In the genomic region with DNA sequence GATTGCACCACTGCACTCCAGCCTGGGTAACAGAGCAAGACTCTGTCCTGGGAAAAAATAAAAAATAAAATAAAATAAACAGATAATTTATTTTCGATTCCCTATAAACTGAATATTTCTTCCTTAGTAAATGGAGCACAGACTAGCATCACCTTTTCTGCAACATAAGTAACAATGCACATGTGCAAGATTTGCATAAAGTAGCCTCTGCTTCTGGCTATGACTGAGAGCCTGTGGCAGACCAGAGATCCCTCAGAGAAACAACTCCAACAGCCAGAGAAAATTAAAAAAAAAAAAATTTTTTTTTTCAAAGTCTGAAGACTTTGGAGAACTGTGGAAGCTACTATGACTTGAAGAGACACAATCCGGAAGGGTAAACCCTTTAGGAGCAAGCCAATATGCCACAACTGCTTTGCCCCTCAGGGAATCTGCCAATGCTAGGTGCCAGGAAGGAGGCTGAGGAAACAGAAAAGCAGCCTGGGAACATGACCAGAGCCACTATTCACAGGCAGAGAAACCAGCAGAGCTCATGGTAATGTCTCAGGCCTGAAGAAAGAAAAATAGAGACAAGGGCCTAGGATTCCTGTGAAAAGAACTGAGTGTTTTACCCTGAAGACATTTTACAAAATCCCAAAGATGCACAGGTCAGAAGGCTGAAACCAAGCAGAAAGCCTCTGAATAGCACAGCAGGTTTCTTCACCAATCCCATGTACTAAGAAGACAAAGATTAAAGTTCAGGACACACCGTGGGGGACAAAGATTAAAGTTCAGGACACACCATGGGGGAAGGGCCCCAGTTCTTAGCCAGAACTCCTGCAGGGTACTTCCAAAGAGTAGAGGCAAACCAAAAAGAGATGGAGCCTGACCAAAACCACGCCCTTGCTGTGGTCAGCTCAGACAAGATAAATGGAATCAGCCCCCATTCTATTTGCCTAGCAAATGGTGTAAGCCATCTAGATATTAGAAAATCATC, we compare ENCODE assay signal across 1 cellular context.
TF ChIP-seq lines count a peak whose summit lies in the region.

No MANE protein-coding gene starts in this region.

TF ChIP-seq in GM23338, 12 proteins besides CTCF, POLR2A, EP300 and RAD21 (continued from another document):
- TF ChIP-seq, protein P1, sequence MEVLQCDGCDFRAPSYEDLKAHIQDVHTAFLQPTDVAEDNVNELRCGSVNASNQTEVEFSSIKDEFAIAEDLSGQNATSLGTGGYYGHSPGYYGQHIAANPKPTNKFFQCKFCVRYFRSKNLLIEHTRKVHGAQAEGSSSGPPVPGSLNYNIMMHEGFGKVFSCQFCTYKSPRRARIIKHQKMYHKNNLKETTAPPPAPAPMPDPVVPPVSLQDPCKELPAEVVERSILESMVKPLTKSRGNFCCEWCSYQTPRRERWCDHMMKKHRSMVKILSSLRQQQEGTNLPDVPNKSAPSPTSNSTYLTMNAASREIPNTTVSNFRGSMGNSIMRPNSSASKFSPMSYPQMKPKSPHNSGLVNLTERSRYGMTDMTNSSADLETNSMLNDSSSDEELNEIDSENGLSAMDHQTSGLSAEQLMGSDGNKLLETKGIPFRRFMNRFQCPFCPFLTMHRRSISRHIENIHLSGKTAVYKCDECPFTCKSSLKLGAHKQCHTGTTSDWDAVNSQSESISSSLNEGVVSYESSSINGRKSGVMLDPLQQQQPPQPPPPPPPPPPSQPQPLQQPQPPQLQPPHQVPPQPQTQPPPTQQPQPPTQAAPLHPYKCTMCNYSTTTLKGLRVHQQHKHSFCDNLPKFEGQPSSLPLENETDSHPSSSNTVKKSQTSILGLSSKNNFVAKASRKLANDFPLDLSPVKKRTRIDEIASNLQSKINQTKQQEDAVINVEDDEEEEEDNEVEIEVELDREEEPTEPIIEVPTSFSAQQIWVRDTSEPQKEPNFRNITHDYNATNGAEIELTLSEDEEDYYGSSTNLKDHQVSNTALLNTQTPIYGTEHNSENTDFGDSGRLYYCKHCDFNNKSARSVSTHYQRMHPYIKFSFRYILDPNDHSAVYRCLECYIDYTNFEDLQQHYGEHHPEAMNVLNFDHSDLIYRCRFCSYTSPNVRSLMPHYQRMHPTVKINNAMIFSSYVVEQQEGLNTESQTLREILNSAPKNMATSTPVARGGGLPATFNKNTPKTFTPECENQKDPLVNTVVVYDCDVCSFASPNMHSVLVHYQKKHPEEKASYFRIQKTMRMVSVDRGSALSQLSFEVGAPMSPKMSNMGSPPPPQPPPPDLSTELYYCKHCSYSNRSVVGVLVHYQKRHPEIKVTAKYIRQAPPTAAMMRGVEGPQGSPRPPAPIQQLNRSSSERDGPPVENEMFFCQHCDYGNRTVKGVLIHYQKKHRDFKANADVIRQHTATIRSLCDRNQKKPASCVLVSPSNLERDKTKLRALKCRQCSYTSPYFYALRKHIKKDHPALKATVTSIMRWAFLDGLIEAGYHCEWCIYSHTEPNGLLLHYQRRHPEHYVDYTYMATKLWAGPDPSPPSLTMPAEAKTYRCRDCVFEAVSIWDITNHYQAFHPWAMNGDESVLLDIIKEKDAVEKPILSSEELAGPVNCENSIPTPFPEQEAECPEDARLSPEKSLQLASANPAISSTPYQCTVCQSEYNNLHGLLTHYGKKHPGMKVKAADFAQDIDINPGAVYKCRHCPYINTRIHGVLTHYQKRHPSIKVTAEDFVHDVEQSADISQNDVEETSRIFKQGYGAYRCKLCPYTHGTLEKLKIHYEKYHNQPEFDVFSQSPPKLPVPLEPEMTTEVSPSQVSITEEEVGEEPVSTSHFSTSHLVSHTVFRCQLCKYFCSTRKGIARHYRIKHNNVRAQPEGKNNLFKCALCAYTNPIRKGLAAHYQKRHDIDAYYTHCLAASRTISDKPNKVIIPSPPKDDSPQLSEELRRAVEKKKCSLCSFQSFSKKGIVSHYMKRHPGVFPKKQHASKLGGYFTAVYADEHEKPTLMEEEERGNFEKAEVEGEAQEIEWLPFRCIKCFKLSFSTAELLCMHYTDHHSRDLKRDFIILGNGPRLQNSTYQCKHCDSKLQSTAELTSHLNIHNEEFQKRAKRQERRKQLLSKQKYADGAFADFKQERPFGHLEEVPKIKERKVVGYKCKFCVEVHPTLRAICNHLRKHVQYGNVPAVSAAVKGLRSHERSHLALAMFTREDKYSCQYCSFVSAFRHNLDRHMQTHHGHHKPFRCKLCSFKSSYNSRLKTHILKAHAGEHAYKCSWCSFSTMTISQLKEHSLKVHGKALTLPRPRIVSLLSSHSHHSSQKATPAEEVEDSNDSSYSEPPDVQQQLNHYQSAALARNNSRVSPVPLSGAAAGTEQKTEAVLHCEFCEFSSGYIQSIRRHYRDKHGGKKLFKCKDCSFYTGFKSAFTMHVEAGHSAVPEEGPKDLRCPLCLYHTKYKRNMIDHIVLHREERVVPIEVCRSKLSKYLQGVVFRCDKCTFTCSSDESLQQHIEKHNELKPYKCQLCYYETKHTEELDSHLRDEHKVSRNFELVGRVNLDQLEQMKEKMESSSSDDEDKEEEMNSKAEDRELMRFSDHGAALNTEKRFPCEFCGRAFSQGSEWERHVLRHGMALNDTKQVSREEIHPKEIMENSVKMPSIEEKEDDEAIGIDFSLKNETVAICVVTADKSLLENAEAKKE (CRISPR knock-in tag; IDR thresholded peaks at IDR 0.05), result no peak
- TF ChIP-seq, protein P2, sequence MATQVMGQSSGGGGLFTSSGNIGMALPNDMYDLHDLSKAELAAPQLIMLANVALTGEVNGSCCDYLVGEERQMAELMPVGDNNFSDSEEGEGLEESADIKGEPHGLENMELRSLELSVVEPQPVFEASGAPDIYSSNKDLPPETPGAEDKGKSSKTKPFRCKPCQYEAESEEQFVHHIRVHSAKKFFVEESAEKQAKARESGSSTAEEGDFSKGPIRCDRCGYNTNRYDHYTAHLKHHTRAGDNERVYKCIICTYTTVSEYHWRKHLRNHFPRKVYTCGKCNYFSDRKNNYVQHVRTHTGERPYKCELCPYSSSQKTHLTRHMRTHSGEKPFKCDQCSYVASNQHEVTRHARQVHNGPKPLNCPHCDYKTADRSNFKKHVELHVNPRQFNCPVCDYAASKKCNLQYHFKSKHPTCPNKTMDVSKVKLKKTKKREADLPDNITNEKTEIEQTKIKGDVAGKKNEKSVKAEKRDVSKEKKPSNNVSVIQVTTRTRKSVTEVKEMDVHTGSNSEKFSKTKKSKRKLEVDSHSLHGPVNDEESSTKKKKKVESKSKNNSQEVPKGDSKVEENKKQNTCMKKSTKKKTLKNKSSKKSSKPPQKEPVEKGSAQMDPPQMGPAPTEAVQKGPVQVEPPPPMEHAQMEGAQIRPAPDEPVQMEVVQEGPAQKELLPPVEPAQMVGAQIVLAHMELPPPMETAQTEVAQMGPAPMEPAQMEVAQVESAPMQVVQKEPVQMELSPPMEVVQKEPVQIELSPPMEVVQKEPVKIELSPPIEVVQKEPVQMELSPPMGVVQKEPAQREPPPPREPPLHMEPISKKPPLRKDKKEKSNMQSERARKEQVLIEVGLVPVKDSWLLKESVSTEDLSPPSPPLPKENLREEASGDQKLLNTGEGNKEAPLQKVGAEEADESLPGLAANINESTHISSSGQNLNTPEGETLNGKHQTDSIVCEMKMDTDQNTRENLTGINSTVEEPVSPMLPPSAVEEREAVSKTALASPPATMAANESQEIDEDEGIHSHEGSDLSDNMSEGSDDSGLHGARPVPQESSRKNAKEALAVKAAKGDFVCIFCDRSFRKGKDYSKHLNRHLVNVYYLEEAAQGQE (IDR thresholded peaks at IDR 0.05; ENCODE audit: unreplicated experiment), result no peak
- TF ChIP-seq CREB1 (CRISPR knock-in tag; IDR thresholded peaks at IDR 0.05; ENCODE audit: low read depth) (no peak), EZH2phosphoT487 (IDR thresholded peaks at IDR 0.05; ENCODE audit: unreplicated experiment) (no peak), ZNF331 (CRISPR knock-in tag; IDR thresholded peaks at IDR 0.05; ENCODE audit: low read depth) (no peak), ZNF114 (CRISPR knock-in tag; IDR thresholded peaks at IDR 0.05) (no peak), EZH2 (IDR thresholded peaks at IDR 0.05; ENCODE audit: low read depth, unreplicated experiment) (no peak), JUNB (IDR thresholded peaks at IDR 0.05; ENCODE audit: unreplicated experiment) (no peak)
- TF ChIP-seq, protein P3, sequence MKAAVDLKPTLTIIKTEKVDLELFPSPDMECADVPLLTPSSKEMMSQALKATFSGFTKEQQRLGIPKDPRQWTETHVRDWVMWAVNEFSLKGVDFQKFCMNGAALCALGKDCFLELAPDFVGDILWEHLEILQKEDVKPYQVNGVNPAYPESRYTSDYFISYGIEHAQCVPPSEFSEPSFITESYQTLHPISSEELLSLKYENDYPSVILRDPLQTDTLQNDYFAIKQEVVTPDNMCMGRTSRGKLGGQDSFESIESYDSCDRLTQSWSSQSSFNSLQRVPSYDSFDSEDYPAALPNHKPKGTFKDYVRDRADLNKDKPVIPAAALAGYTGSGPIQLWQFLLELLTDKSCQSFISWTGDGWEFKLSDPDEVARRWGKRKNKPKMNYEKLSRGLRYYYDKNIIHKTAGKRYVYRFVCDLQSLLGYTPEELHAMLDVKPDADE (IDR thresholded peaks at IDR 0.05), result no peak
